21 cellular contexts compared by ENCODE assay signal in the genomic region with DNA sequence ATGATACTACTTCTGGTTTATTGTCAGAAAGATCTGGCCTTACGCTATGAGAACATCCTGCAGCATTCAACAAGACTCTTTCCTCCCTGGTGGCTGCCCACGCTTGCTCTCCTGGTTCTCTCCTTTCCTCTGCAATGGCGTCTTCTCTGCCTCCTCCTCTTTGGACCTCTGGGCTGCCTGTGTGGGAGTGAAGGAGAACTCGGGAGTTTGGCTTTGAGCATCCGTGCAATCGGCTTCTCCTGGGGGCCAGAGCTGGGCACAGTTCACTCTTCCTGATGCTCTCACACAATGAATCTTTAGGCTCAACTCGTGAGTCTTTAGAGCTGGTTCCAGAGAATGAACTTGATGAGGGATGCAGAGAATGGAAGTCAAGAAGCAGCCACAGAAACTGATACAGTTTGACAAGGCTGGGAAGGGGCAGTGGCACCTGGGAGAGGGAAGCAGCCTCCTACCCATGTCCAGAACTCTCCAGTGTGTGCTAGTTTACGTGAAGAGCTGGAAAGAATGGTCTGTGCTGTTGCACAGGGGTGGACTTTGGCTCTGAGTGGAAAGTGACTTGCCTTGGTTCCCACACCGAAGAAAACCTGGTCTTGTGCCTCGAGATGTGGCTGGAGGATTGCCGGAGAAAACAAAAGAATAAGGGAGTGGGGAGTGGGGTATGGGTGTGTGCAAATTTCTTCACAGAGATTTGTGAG. TPM values are rescaled to one million over a fixed set of nuclear protein-coding genes. Genes with fewer than 3 reads are reported as not detected.
DNase-seq lines count a peak whose midpoint lies in the region; ATAC-seq and TF ChIP-seq lines count a peak whose summit lies in the region.
"Had no signal": no experiment of that assay in that cellular context is flagged by ENCODE, and none has a peak within 500 bp of the region (broad histone marks: within the 10 kb centered on the region; RNA-seq: fewer than 3 reads in every experiment).

No MANE protein-coding gene starts in this region.

- H3K4me1 Mint-ChIP-seq in CD14-positive monocyte: no peaks in the 10 kb centered on the region
- H3K4me1 Mint-ChIP-seq in endothelial cell (ENCODE audit: unreplicated experiment): no peaks in the 10 kb centered on the region
- H3K4me1 Mint-ChIP-seq: activated CD4-positive, alpha-beta memory T cell treated with anti-CD3 and anti-CD28 coated beads, Interleukin-2, amount 10 ng/mL, durations not matched to agents 7 days and 5 days had no signal

- H3K27ac ChIP-seq in caudate nucleus (ENCODE audit: low read depth, low read length) (peak overlapping the region; percentile 89), layer of hippocampus (ENCODE audit: low read depth, low read length) (peak overlapping the region; percentile 15), foreskin keratinocyte (no peak overlapping the region)
- H3K27ac ChIP-seq: BLaER1, prostate gland, stomach, upper lobe of left lung had no signal

- no peak overlapping the region for H3K27ac Mint-ChIP-seq in CD14-positive monocyte
- no peak overlapping the region for H3K27ac Mint-ChIP-seq in endothelial cell (ENCODE audit: unreplicated experiment)
- H3K27ac Mint-ChIP-seq: activated CD4-positive, alpha-beta memory T cell treated with anti-CD3 and anti-CD28 coated beads, Interleukin-2, amount 10 ng/mL, durations not matched to agents 7 days and 5 days had no signal

- H3K4me1 ChIP-seq in foreskin keratinocyte: no peaks in the 10 kb centered on the region
- H3K4me1 ChIP-seq: BLaER1, upper lobe of left lung had no signal

- H3K36me3 Mint-ChIP-seq in CD14-positive monocyte: no peaks in the 10 kb centered on the region
- no peaks in the 10 kb centered on the region for H3K36me3 Mint-ChIP-seq in endothelial cell (ENCODE audit: low read depth, unreplicated experiment)

- H3K27me3 Mint-ChIP-seq in CD14-positive monocyte (ENCODE audit: low read depth in 3 of 3) (peaks cover 0 to 3% (median 0%) of the 10 kb centered on the region in 3 donors), endothelial cell (ENCODE audit: unreplicated experiment) (no peaks in the 10 kb centered on the region)

- DNase-seq in CD14-positive monocyte (ENCODE audit: low spot score) (peak; percentile 26), caudate nucleus (lab: John Stamatoyannopoulos, UW) (peak in 2 of 61 donors; percentile 4 to 70), sciatic nerve (ENCODE audit: low spot score) (peak; percentile 46), T-helper 2 cell (no peak), foreskin keratinocyte (no peak), middle frontal gyrus (ENCODE audit: extremely low spot score, low spot score) (no peak), endothelial cell (ENCODE audit: low spot score) (no peak)
- DNase-seq: activated CD4-positive, alpha-beta memory T cell treated with anti-CD3 and anti-CD28 coated beads, Interleukin-2, amount 10 ng/mL, durations not matched to agents 7 days and 5 days; activated naive CD4-positive, alpha-beta T cell treated with Interleukin-2 at 50 U/mL for 16 hours; activated T-cell treated with anti-CD3 and anti-CD28 coated beads, Interleukin-2, amount 50 U/mL, for 1 hour; DND-41; effector CD8-positive, alpha-beta T cell; NCI-H1930; NCI-H226; SHP77; stomach; upper lobe of left lung had no signal

- TF ChIP-seq CTCF in CD14-positive monocyte (IDR thresholded peaks at IDR 0.05): no peak
- no peak for TF ChIP-seq CTCF in foreskin keratinocyte (conservative IDR thresholded peaks at IDR 0.05)
- no peak for TF ChIP-seq CTCF in endothelial cell (IDR thresholded peaks at IDR 0.05; ENCODE audit: unreplicated experiment)

- H3K27me3 ChIP-seq in layer of hippocampus (ENCODE audit: control insufficient read depth, insufficient read depth, low read length) (no peaks in the 10 kb centered on the region), foreskin keratinocyte (peaks cover 38% of the 10 kb centered on the region)
- H3K27me3 ChIP-seq: BLaER1, stomach, upper lobe of left lung had no signal

- peak; percentile 80 for ATAC-seq in sciatic nerve
- no peak for ATAC-seq in foreskin keratinocyte
- ATAC-seq: activated CD4-positive, CD25-positive, alpha-beta regulatory T cell treated with anti-CD3 and anti-CD28 coated beads, Interleukin-2, amount 50 U/mL, for 24 hours had no signal

- H3K9me3 Mint-ChIP-seq in CD14-positive monocyte (peaks cover 3 to 9% (median 4%) of the 10 kb centered on the region in 7 donors), endothelial cell (ENCODE audit: unreplicated experiment) (no peaks in the 10 kb centered on the region)
- H3K9me3 Mint-ChIP-seq: activated CD4-positive, alpha-beta memory T cell treated with anti-CD3 and anti-CD28 coated beads, Interleukin-2, amount 10 ng/mL, durations not matched to agents 7 days and 5 days had no signal

- H3K4me3 Mint-ChIP-seq in CD14-positive monocyte (no peak overlapping the region), endothelial cell (ENCODE audit: unreplicated experiment) (no peak overlapping the region)
- H3K4me3 Mint-ChIP-seq: activated CD4-positive, alpha-beta memory T cell treated with anti-CD3 and anti-CD28 coated beads, Interleukin-2, amount 10 ng/mL, durations not matched to agents 7 days and 5 days had no signal

- intact Hi-C loops in CD14-positive monocyte (cut with micrococcal nuclease): no loop called here
- intact Hi-C loops in sciatic nerve (cut with DNase I): no loop called here

RNA-seq across cellular contexts. Expression of gene RPLP1, which starts 37.9 kb away (rescaled TPM):
- 1,000 to 10,000 TPM; 1,177 to 1,235 TPM for polyA plus RNA-seq in CD14-positive monocyte
- 1,014 TPM for total RNA-seq in sciatic nerve
- total RNA-seq in foreskin keratinocyte: 636 and 760 TPM in 2 replicates
- 3,232 and 3,373 TPM in 2 replicates for polyA plus RNA-seq in foreskin keratinocyte
- total RNA-seq in endothelial cell (ENCODE audit: unreplicated experiment): 1,903 TPM

Comparison
In these comparisons a context has a peak if more than half of its experiments do, and no peak if none do; other contexts are left out.
1. DNase-seq: peak in CD14-positive monocyte (single experiment) and sciatic nerve (single experiment); none in T-helper 2 cell (0 of 5), foreskin keratinocyte (0 of 2), middle frontal gyrus (single experiment) and endothelial cell (single experiment).